Comparison of ENCODE assay signal across 17 cellular contexts in the genomic region with DNA sequence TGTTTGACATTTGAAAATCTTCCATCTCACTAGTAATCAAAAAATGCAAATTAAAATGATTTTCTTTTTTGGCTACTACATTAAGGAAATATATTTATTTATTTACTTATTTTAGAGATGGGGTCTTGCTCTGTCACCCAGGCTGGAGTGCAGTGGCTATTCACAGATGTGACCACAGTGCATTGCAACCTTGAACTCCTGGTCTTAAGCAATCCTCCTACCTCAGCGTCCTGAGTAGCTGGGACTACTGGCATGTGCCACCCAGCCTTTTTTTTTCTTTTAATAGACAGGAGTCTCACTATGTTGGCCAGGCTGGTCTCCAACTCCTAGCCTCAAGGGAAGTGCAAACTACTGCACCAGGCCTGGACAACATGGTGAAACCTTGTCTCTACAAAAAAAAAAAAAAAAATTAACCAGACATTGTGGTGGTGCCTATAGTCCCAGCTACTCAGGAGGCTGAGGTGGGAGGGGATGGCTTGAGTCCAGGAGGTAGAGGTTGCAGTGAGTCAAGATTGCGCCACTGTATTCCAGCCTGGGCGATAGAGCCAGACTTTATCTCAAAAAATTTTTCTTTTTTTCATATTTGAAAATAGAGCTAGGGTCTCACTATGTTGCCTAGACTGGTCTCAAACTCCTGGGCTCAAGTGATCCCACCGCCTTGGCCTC.
"Had no signal": no experiment of that assay in that cellular context is flagged by ENCODE, and none has a peak within 500 bp of the region (broad histone marks: within the 10 kb centered on the region; RNA-seq: fewer than 3 reads in every experiment).

No MANE protein-coding gene starts in this region.

- H3K9me3 ChIP-seq: esophagus squamous epithelium, gastrocnemius medialis, lower lobe of right lung, stomach, thoracic aorta had no signal

- H3K4me1 ChIP-seq: parathyroid adenoma had no signal

- H3K79me2 ChIP-seq: parathyroid adenoma had no signal

- DNase-seq: activated B cell treated with CpG ODN at 0.5 μM for 24 hours; activated CD4-positive, alpha-beta T cell treated with anti-CD3 and anti-CD28 coated beads, Interleukin-2, amount 10 ng/mL, durations not matched to agents 7 days and 5 days; activated effector memory CD4-positive, alpha-beta T cell treated with Interleukin-2 at 50 U/mL for 16 hours; activated T-cell treated with anti-CD3 and anti-CD28 coated beads, Interleukin-2, amount 50 U/mL, for 1 hour; esophagus squamous epithelium; gastrocnemius medialis; lower lobe of right lung; midbrain; retina; small intestine; stomach had no signal

- H3K27ac ChIP-seq: esophagus squamous epithelium, gastrocnemius medialis, hepatocyte, lower lobe of right lung, neural progenitor cell, parathyroid adenoma, stomach, thoracic aorta had no signal

- H3K27me3 Mint-ChIP-seq: activated B cell treated with CpG ODN at 0.5 μM for 24 hours; activated CD4-positive, alpha-beta T cell treated with anti-CD3 and anti-CD28 coated beads, Interleukin-2, amount 10 ng/mL, durations not matched to agents 7 days and 5 days; activated naive CD4-positive, alpha-beta T cell treated with anti-CD3 and anti-CD28 coated beads, Interleukin-2, amount 50 U/mL, for 24 hours had no signal

- H3K36me3 ChIP-seq: esophagus squamous epithelium, gastrocnemius medialis, lower lobe of right lung, neural progenitor cell, stomach, thoracic aorta had no signal

- H3K27ac Mint-ChIP-seq: activated B cell treated with CpG ODN at 0.5 μM for 24 hours; activated CD4-positive, alpha-beta T cell treated with anti-CD3 and anti-CD28 coated beads, Interleukin-2, amount 10 ng/mL, durations not matched to agents 7 days and 5 days; activated naive CD4-positive, alpha-beta T cell treated with anti-CD3 and anti-CD28 coated beads, Interleukin-2, amount 50 U/mL, for 24 hours; neural progenitor cell had no signal

- H3K4me3 ChIP-seq: esophagus squamous epithelium, gastrocnemius medialis, hepatocyte, lower lobe of right lung, neural progenitor cell, stomach, thoracic aorta had no signal

- H3K27me3 ChIP-seq: esophagus squamous epithelium, gastrocnemius medialis, hepatocyte, neural progenitor cell, stomach had no signal

- H3K4me3 Mint-ChIP-seq: activated B cell treated with CpG ODN at 0.5 μM for 24 hours; activated CD4-positive, alpha-beta T cell treated with anti-CD3 and anti-CD28 coated beads, Interleukin-2, amount 10 ng/mL, durations not matched to agents 7 days and 5 days; activated naive CD4-positive, alpha-beta T cell treated with anti-CD3 and anti-CD28 coated beads, Interleukin-2, amount 50 U/mL, for 24 hours; neural progenitor cell had no signal

- FAIRE-seq: endometrium, small intestine had no signal

- H3K36me3 Mint-ChIP-seq: activated naive CD4-positive, alpha-beta T cell treated with anti-CD3 and anti-CD28 coated beads, Interleukin-2, amount 50 U/mL, for 24 hours had no signal

- H3K9me3 Mint-ChIP-seq: activated B cell treated with CpG ODN at 0.5 μM for 24 hours; activated CD4-positive, alpha-beta T cell treated with anti-CD3 and anti-CD28 coated beads, Interleukin-2, amount 10 ng/mL, durations not matched to agents 7 days and 5 days; activated naive CD4-positive, alpha-beta T cell treated with anti-CD3 and anti-CD28 coated beads, Interleukin-2, amount 50 U/mL, for 24 hours; neural progenitor cell had no signal

- H3K4me2 ChIP-seq: hepatocyte, neural progenitor cell had no signal

- H2AFZ ChIP-seq: hepatocyte, neural progenitor cell, parathyroid adenoma had no signal

- H3K9ac ChIP-seq: neural progenitor cell, parathyroid adenoma had no signal
